ENCODE assay signal across 9 cellular contexts in genomic region chr7:138865843-138866242, GRCh38.
DNase-seq lines count a peak whose midpoint lies in the region; ATAC-seq and TF ChIP-seq lines count a peak whose summit lies in the region.
"Had no signal": no experiment of that assay in that cellular context is flagged by ENCODE, and none has a peak within 500 bp of the region (broad histone marks: within the 10 kb centered on the region; RNA-seq: fewer than 3 reads in every experiment).

No MANE protein-coding gene starts in this region.

- WGBS in ovary, 3 donors = 87 to 89% (median 89%) methylated on average over 4 of the region's 4 CpGs

- POLR2A ChIA-PET in activated CD4-positive, alpha-beta memory T cell treated with anti-CD3 and anti-CD28 coated beads, Interleukin-2, amount 10 ng/mL, durations not matched to agents 7 days and 5 days (lab: Charles Lee) = no interaction called here

- H3K27me3 ChIP-seq in Karpas-422 (ENCODE audit: low read length) = no peaks in the 10 kb centered on the region
- H3K27me3 ChIP-seq in ascending aorta = no peaks in the 10 kb centered on the region
- no peaks in the 10 kb centered on the region for H3K27me3 ChIP-seq in ovary

- DNase-seq in GM13977 (ENCODE audit: low spot score) (peak; percentile 72), Karpas-422 (peak; percentile 78), memory B cell (ENCODE audit: low spot score in 2 of 2) (no peak), DMS79 (lab: John Stamatoyannopoulos, UW) (no peak), ascending aorta (ENCODE audit: low spot score in 2 of 2) (no peak), ovary (no peak), HPDE6-E6E7 (ENCODE audit: extremely low spot score) (no peak)
- peak; percentile 73 for DNase-seq in activated CD4-positive, alpha-beta memory T cell treated with anti-CD3 and anti-CD28 coated beads, Interleukin-2, amount 10 ng/mL, durations not matched to agents 7 days and 5 days

- no peak overlapping the region for H3K27ac ChIP-seq in Karpas-422 (ENCODE audit: low read length)
- no peak overlapping the region for H3K27ac ChIP-seq in ascending aorta
- H3K27ac ChIP-seq in ovary = no peak overlapping the region

- TF ChIP-seq CTCF in GM13977 (IDR thresholded peaks at IDR 0.05; ENCODE audit: extremely low read depth, insufficient read depth, missing control alignments) = peak; percentile 49
- TF ChIP-seq CTCF in ascending aorta (IDR thresholded peaks at IDR 0.05) = no peak
- TF ChIP-seq CTCF in ovary (IDR thresholded peaks at IDR 0.05) = no peak

- no peaks in the 10 kb centered on the region for H3K79me2 ChIP-seq in Karpas-422 (ENCODE audit: low read length)

- no peaks in the 10 kb centered on the region for H3K9me2 ChIP-seq in Karpas-422 (replicated peaks; ENCODE audit: insufficient read depth, low read length)

- intact Hi-C loops in ascending aorta (cut with DNase I) = no loop called here
- intact Hi-C loops in ovary (cut with DNase I) = no loop called here

- no peak overlapping the region for H2AFZ ChIP-seq in Karpas-422 (ENCODE audit: low read length)

- H3K36me3 Mint-ChIP-seq in activated CD4-positive, alpha-beta memory T cell treated with anti-CD3 and anti-CD28 coated beads, Interleukin-2, amount 10 ng/mL, durations not matched to agents 7 days and 5 days (ENCODE audit: low read depth) = no peaks in the 10 kb centered on the region
- H3K36me3 Mint-ChIP-seq in memory B cell = no peaks in the 10 kb centered on the region

- H3K9me3 Mint-ChIP-seq in activated CD4-positive, alpha-beta memory T cell treated with anti-CD3 and anti-CD28 coated beads, Interleukin-2, amount 10 ng/mL, durations not matched to agents 7 days and 5 days = no peaks in the 10 kb centered on the region
- H3K9me3 Mint-ChIP-seq in memory B cell = no peaks in the 10 kb centered on the region
- H3K9me3 Mint-ChIP-seq: dendritic cell treated with granulocyte-macrophage colony-stimulating factor and Interleukin-4, amounts not matched to agents 40 ng/mL and 50 ng/mL, for 4 days had no signal

- no peak overlapping the region for H3K9ac ChIP-seq in Karpas-422 (ENCODE audit: low read length)

- CTCF ChIA-PET in activated CD4-positive, alpha-beta memory T cell treated with anti-CD3 and anti-CD28 coated beads, Interleukin-2, amount 10 ng/mL, durations not matched to agents 7 days and 5 days (lab: Charles Lee) = interaction anchor here (0.7 to 2.6 kb wide), 7 partner anchors 16 to 706 kb away, joined by 3 to 8 read pairs (median 4); partner anchors contain the start of gene TRIM24

- no peak for TF ChIP-seq EP300 in ovary (IDR thresholded peaks at IDR 0.05)

- peaks cover 21% of the 10 kb centered on the region for H3K4me1 Mint-ChIP-seq in activated CD4-positive, alpha-beta memory T cell treated with anti-CD3 and anti-CD28 coated beads, Interleukin-2, amount 10 ng/mL, durations not matched to agents 7 days and 5 days
- no peaks in the 10 kb centered on the region for H3K4me1 Mint-ChIP-seq in memory B cell

- peak overlapping the region; percentile 18 for H3K27ac Mint-ChIP-seq in activated CD4-positive, alpha-beta memory T cell treated with anti-CD3 and anti-CD28 coated beads, Interleukin-2, amount 10 ng/mL, durations not matched to agents 7 days and 5 days
- no peak overlapping the region for H3K27ac Mint-ChIP-seq in memory B cell
- H3K27ac Mint-ChIP-seq: dendritic cell treated with granulocyte-macrophage colony-stimulating factor and Interleukin-4, amounts not matched to agents 40 ng/mL and 50 ng/mL, for 4 days had no signal

- H4K20me1 ChIP-seq in Karpas-422 (ENCODE audit: insufficient read depth, low read depth, low read length) = no peaks in the 10 kb centered on the region

- H3K9me3 ChIP-seq in Karpas-422 (ENCODE audit: low read length) = no peaks in the 10 kb centered on the region
- H3K9me3 ChIP-seq in ascending aorta = no peaks in the 10 kb centered on the region
- no peaks in the 10 kb centered on the region for H3K9me3 ChIP-seq in ovary

- H3K36me3 ChIP-seq in Karpas-422 (ENCODE audit: insufficient read depth, low read length) (no peaks in the 10 kb centered on the region), ascending aorta (no peaks in the 10 kb centered on the region), ovary (no peaks in the 10 kb centered on the region)

- in situ Hi-C loops in GM13977 (cut with MboI; ENCODE audit: low pct_unique_long_range_greater_than_20kb, low sequenced_read_pairs, unreplicated experiment) = no loop called here

- H3K4me3 ChIP-seq in Karpas-422 (ENCODE audit: low read length) (no peak overlapping the region), ascending aorta (no peak overlapping the region), ovary (no peak overlapping the region)

- H3K4me1 ChIP-seq in Karpas-422 (ENCODE audit: low read length) = no peaks in the 10 kb centered on the region
- H3K4me1 ChIP-seq in ascending aorta = no peaks in the 10 kb centered on the region
- H3K4me1 ChIP-seq in ovary (ENCODE audit: insufficient read depth) = no peaks in the 10 kb centered on the region

- no peak for TF ChIP-seq POLR2A in ovary (IDR thresholded peaks at IDR 0.05)

- H3K4me2 ChIP-seq in Karpas-422 (ENCODE audit: low read depth, low read length, poor library complexity, severe bottlenecking) = no peak overlapping the region

- ATAC-seq in memory B cell (ENCODE audit: low read depth) = peak; percentile 43

- H3K27me3 Mint-ChIP-seq in activated CD4-positive, alpha-beta memory T cell treated with anti-CD3 and anti-CD28 coated beads, Interleukin-2, amount 10 ng/mL, durations not matched to agents 7 days and 5 days = peaks cover 2% of the 10 kb centered on the region
- H3K27me3 Mint-ChIP-seq in memory B cell = peaks cover 2% of the 10 kb centered on the region
- H3K27me3 Mint-ChIP-seq: dendritic cell treated with granulocyte-macrophage colony-stimulating factor and Interleukin-4, amounts not matched to agents 40 ng/mL and 50 ng/mL, for 4 days had no signal

- H3K4me3 Mint-ChIP-seq in activated CD4-positive, alpha-beta memory T cell treated with anti-CD3 and anti-CD28 coated beads, Interleukin-2, amount 10 ng/mL, durations not matched to agents 7 days and 5 days = no peak overlapping the region
- H3K4me3 Mint-ChIP-seq in memory B cell = no peak overlapping the region
- H3K4me3 Mint-ChIP-seq: dendritic cell treated with granulocyte-macrophage colony-stimulating factor and Interleukin-4, amounts not matched to agents 40 ng/mL and 50 ng/mL, for 4 days had no signal

Comparison
In these comparisons a context has a peak if more than half of its experiments do, and no peak if none do; other contexts are left out.
1. DNase-seq: peak in GM13977 (single experiment), Karpas-422 (single experiment) and activated CD4-positive, alpha-beta memory T cell treated with anti-CD3 and anti-CD28 coated beads, Interleukin-2, amount 10 ng/mL, durations not matched to agents 7 days and 5 days (single experiment); none in memory B cell (0 of 2), DMS79 (single experiment), ascending aorta (0 of 2), ovary (0 of 5) and HPDE6-E6E7 (single experiment).